1 cellular context compared by ENCODE assay signal in the genomic region with DNA sequence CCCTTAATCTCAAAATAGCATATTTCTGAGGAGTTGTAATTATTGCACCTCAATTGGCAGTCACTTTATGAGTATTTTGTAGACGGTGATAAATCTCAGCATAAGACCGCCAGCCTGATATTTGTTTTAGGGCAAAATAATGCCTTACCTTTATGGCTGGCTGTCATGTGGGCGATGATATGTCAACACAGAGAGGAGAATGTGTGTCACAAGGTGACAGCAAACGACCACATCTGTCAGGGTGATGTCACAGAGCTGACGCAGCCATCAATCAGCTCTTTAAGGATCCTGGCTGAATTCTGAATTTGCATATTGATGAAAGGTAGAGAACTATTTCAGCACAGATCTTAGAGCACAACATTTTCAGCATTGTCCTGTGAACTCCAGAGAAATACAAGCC.
TF ChIP-seq lines count a peak whose summit lies in the region.

No MANE protein-coding gene starts in this region.

TF ChIP-seq in HEK293, 187 proteins besides CTCF, POLR2A, EP300 and RAD21 (continued from another document):
- TF ChIP-seq, protein P1, sequence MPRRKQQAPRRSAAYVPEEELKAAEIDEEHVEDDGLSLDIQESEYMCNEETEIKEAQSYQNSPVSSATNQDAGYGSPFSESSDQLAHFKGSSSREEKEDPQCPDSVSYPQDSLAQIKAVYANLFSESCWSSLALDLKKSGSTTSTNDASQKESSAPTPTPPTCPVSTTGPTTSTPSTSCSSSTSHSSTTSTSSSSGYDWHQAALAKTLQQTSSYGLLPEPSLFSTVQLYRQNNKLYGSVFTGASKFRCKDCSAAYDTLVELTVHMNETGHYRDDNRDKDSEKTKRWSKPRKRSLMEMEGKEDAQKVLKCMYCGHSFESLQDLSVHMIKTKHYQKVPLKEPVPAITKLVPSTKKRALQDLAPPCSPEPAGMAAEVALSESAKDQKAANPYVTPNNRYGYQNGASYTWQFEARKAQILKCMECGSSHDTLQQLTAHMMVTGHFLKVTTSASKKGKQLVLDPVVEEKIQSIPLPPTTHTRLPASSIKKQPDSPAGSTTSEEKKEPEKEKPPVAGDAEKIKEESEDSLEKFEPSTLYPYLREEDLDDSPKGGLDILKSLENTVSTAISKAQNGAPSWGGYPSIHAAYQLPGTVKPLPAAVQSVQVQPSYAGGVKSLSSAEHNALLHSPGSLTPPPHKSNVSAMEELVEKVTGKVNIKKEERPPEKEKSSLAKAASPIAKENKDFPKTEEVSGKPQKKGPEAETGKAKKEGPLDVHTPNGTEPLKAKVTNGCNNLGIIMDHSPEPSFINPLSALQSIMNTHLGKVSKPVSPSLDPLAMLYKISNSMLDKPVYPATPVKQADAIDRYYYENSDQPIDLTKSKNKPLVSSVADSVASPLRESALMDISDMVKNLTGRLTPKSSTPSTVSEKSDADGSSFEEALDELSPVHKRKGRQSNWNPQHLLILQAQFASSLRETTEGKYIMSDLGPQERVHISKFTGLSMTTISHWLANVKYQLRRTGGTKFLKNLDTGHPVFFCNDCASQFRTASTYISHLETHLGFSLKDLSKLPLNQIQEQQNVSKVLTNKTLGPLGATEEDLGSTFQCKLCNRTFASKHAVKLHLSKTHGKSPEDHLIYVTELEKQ (tag by site-specific recombination; IDR thresholded peaks at IDR 0.05; ENCODE audit: borderline replicate concordance) = peak; percentile 67; the same call in 1 of the 2 replicates
- no peak for TF ChIP-seq ZNF48 (tag by site-specific recombination; IDR thresholded peaks at IDR 0.05)
- 0 out of 2 replicates have a peak, but pooled peaks have one; percentile 39 for TF ChIP-seq ZNF600 (tag by site-specific recombination; IDR thresholded peaks at IDR 0.05)
- no peak for TF ChIP-seq ZNF132 (tag by site-specific recombination; IDR thresholded peaks at IDR 0.05; ENCODE audit: borderline replicate concordance)
- TF ChIP-seq ZNF629 (tag by site-specific recombination; IDR thresholded peaks at IDR 0.05) = peak; percentile 72
- TF ChIP-seq FEZF1 (tag by site-specific recombination; IDR thresholded peaks at IDR 0.05) = peak; percentile 51
- no peak for TF ChIP-seq ZNF146 (tag by site-specific recombination; IDR thresholded peaks at IDR 0.05)
- TF ChIP-seq SP7 (tag by site-specific recombination; IDR thresholded peaks at IDR 0.05) = peak; percentile 82
- TF ChIP-seq YY2 (tag by site-specific recombination; IDR thresholded peaks at IDR 0.05) = peak; percentile 56; the same call in 1 of the 2 replicates
- TF ChIP-seq SETDB1 (IDR thresholded peaks at IDR 0.05; ENCODE audit: insufficient read length, low read length) = no peak
- TF ChIP-seq, protein P2, sequence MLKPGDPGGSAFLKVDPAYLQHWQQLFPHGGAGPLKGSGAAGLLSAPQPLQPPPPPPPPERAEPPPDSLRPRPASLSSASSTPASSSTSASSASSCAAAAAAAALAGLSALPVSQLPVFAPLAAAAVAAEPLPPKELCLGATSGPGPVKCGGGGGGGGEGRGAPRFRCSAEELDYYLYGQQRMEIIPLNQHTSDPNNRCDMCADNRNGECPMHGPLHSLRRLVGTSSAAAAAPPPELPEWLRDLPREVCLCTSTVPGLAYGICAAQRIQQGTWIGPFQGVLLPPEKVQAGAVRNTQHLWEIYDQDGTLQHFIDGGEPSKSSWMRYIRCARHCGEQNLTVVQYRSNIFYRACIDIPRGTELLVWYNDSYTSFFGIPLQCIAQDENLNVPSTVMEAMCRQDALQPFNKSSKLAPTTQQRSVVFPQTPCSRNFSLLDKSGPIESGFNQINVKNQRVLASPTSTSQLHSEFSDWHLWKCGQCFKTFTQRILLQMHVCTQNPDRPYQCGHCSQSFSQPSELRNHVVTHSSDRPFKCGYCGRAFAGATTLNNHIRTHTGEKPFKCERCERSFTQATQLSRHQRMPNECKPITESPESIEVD (tag by site-specific recombination; IDR thresholded peaks at IDR 0.05) = peak; percentile 35; the same call in 1 of the 2 replicates
- TF ChIP-seq, protein P3, sequence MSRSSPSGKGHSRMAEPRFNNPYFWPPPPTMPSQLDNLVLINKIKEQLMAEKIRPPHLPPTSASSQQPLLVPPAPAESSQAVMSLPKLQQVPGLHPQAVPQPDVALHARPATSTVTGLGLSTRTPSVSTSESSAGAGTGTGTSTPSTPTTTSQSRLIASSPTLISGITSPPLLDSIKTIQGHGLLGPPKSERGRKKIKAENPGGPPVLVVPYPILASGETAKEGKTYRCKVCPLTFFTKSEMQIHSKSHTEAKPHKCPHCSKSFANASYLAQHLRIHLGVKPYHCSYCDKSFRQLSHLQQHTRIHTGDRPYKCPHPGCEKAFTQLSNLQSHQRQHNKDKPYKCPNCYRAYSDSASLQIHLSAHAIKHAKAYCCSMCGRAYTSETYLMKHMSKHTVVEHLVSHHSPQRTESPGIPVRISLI (tag by site-specific recombination; IDR thresholded peaks at IDR 0.05) = no peak
- no peak for TF ChIP-seq MEIS1 (CRISPR knock-in tag; IDR thresholded peaks at IDR 0.05; ENCODE audit: borderline replicate concordance)
- peak; percentile 34; the same call in 1 of the 2 replicates for TF ChIP-seq ZNF366 (tag by site-specific recombination; conservative IDR thresholded peaks at IDR 0.05)
- no peak for TF ChIP-seq ZNF544 (tag by site-specific recombination; IDR thresholded peaks at IDR 0.05)
- 0 out of 2 replicates have a peak, but pooled peaks have one; percentile 3 for TF ChIP-seq ZNF654 (tag by site-specific recombination; IDR thresholded peaks at IDR 0.05; ENCODE audit: low read depth)
TF ChIP-seq in HEK293: peak in this region for 10.
